Comparison of ENCODE assay signal across 19 cellular contexts in the genomic region with DNA sequence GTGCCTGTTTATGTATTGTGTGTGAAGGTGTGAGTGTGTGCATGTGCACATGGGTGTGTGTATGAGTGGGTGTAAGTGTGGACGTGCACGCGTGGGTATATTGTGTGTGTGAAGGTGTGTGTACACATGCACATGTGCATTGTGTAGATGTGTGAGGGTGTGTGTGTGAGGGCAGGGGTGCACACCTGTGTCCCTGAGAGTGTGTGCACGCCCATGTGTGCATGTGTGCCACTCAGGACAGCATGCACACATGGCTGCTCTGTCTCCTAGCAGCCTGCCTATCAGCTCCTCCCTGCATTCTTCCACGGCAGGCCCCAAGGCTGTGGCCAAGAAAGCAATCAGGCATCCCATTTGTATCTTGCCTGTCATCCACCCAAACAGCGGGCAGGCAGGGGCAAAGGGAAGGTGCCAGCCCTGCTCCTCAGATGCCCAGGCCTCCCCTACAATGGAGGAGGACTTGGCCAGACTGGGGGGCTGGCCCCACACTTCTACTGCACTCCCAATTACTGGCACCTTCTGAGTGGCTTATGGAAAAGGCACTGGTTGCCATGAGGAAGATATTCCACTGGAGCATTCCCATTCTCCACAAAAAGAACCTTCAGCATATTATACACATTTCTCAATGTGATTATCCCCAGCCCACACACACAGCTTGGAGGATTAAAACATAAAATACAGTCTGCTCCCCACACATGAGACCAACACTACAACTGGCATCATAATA.
DNase-seq lines count a peak whose midpoint lies in the region; ATAC-seq and TF ChIP-seq lines count a peak whose summit lies in the region.
"Had no signal": no experiment of that assay in that cellular context is flagged by ENCODE, and none has a peak within 500 bp of the region (broad histone marks: within the 10 kb centered on the region; RNA-seq: fewer than 3 reads in every experiment).

No MANE protein-coding gene starts in this region.

- H3K9me3 ChIP-seq in hepatocyte (ENCODE audit: low read depth) = no peaks in the 10 kb centered on the region
- H3K9me3 ChIP-seq in sigmoid colon = no peaks in the 10 kb centered on the region
- H3K9me3 ChIP-seq in psoas muscle = no peaks in the 10 kb centered on the region
- no peaks in the 10 kb centered on the region for H3K9me3 ChIP-seq in transverse colon
- H3K9me3 ChIP-seq: left ventricle myocardium inferior, Peyer's patch had no signal

- H3K4me1 ChIP-seq in hepatocyte (ENCODE audit: insufficient read depth) = peaks cover 33% of the 10 kb centered on the region
- H3K4me1 ChIP-seq in sigmoid colon = peaks cover 0 to 17% (median 15%) of the 10 kb centered on the region in 4 donors
- H3K4me1 ChIP-seq in psoas muscle = no peaks in the 10 kb centered on the region
- H3K4me1 ChIP-seq in transverse colon = peaks cover 0 to 7% (median 2%) of the 10 kb centered on the region in 4 donors
- H3K4me1 ChIP-seq: Peyer's patch had no signal

- DNase-seq in G401 (ENCODE audit: low spot score) (peak; percentile 78), hepatocyte (ENCODE audit: low spot score) (no peak), sigmoid colon (no peak), psoas muscle (no peak), GM10266 (ENCODE audit: extremely low spot score) (no peak), transverse colon (no peak)
- DNase-seq in activated naive CD4-positive, alpha-beta T cell treated with anti-CD3 and anti-CD28 coated beads, Interleukin-2, amount 50 U/mL, for 16 hours = no peak
- DNase-seq: activated CD4-positive, alpha-beta T cell treated with anti-CD3 and anti-CD28 coated beads for 1 hour; DND-41; Karpas-422; left ventricle myocardium inferior; naive B cell; NCI-H524 treated with DMSO at 0.1 percent for 48 hours; Peyer's patch; stimulated activated naive B cell treated with anti-CD40 and anti-IgM and Interleukin-4, amounts not matched to agents 10 μg/mL and 1 μg/mL and 100 μg/mL, for 72 hours had no signal

- H3K4me3 Mint-ChIP-seq in brain = peak overlapping the region in 3 of 5 experiments; percentile 37 to 70 (median 51)
- H3K4me3 Mint-ChIP-seq: activated naive CD4-positive, alpha-beta T cell treated with anti-CD3 and anti-CD28 coated beads, Interleukin-2, amount 50 U/mL, for 24 hours; B cell; stimulated activated naive B cell treated with anti-CD40 and anti-IgM and Interleukin-4, amounts not matched to agents 10 μg/mL and 1 μg/mL and 100 μg/mL, for 72 hours had no signal

- H3K4me3 ChIP-seq in hepatocyte = no peak overlapping the region
- H3K4me3 ChIP-seq in sigmoid colon = no peak overlapping the region
- no peak overlapping the region for H3K4me3 ChIP-seq in psoas muscle
- no peak overlapping the region for H3K4me3 ChIP-seq in transverse colon
- H3K4me3 ChIP-seq: left ventricle myocardium inferior, Peyer's patch had no signal

- H3K27ac ChIP-seq in hepatocyte (peak overlapping the region; percentile 80), sigmoid colon (peak overlapping the region; percentile 53 to 80 (median 62)), psoas muscle (no peak overlapping the region), transverse colon (peak overlapping the region in 1 of 4 donors; percentile 22)
- H3K27ac ChIP-seq: HL-60, left ventricle myocardium inferior had no signal

- ATAC-seq in psoas muscle = no peak
- ATAC-seq: stimulated activated naive B cell treated with anti-CD40 and anti-IgM and Interleukin-4, amounts not matched to agents 10 μg/mL and 1 μg/mL and 100 μg/mL, for 72 hours had no signal

- H3K27me3 ChIP-seq in hepatocyte = no peaks in the 10 kb centered on the region
- no peaks in the 10 kb centered on the region for H3K27me3 ChIP-seq in sigmoid colon
- no peaks in the 10 kb centered on the region for H3K27me3 ChIP-seq in psoas muscle (ENCODE audit: insufficient read depth in 3 of 3, low read length in 2 of 3)
- no peaks in the 10 kb centered on the region for H3K27me3 ChIP-seq in transverse colon
- H3K27me3 ChIP-seq: Peyer's patch had no signal

- H3K79me2 ChIP-seq in hepatocyte = no peaks in the 10 kb centered on the region

- H3K36me3 Mint-ChIP-seq in brain = no peaks in the 10 kb centered on the region
- H3K36me3 Mint-ChIP-seq: activated naive CD4-positive, alpha-beta T cell treated with anti-CD3 and anti-CD28 coated beads, Interleukin-2, amount 50 U/mL, for 24 hours; naive B cell; stimulated activated naive B cell treated with anti-CD40 and anti-IgM and Interleukin-4, amounts not matched to agents 10 μg/mL and 1 μg/mL and 100 μg/mL, for 72 hours had no signal

- H3K36me3 ChIP-seq in hepatocyte (replicated peaks; ENCODE audit: insufficient read depth, low read depth) (no peaks in the 10 kb centered on the region), sigmoid colon (no peaks in the 10 kb centered on the region), psoas muscle (ENCODE audit: insufficient read depth in 1 of 2, low read depth in 1 of 2) (no peaks in the 10 kb centered on the region), transverse colon (no peaks in the 10 kb centered on the region)
- H3K36me3 ChIP-seq: left ventricle myocardium inferior, Peyer's patch had no signal

- TF ChIP-seq EP300 in sigmoid colon (IDR thresholded peaks at IDR 0.05) (no peak), transverse colon (IDR thresholded peaks at IDR 0.05; ENCODE audit: low read depth) (no peak)

- H3K4me2 ChIP-seq in hepatocyte = no peak overlapping the region

- H4K20me1 ChIP-seq in hepatocyte (ENCODE audit: insufficient read depth, poor library complexity, severe bottlenecking) = no peaks in the 10 kb centered on the region

- H3K27ac Mint-ChIP-seq in brain = peak overlapping the region; percentile 71 to 100 (median 84)
- H3K27ac Mint-ChIP-seq: activated naive CD4-positive, alpha-beta T cell treated with anti-CD3 and anti-CD28 coated beads, Interleukin-2, amount 50 U/mL, for 24 hours; B cell; naive B cell; stimulated activated naive B cell treated with anti-CD40 and anti-IgM and Interleukin-4, amounts not matched to agents 10 μg/mL and 1 μg/mL and 100 μg/mL, for 72 hours had no signal

- intact Hi-C loops in sigmoid colon (cut with DNase I) = no loop called here
- intact Hi-C loops in psoas muscle (cut with DNase I) = no loop called here
- intact Hi-C loops in transverse colon (cut with DNase I; ENCODE audit: low total_unique reads) = no loop called here

- peaks cover 1% of the 10 kb centered on the region for H3K27me3 Mint-ChIP-seq in brain

- WGBS in hepatocyte (ENCODE audit: low lambda C conversion rate, missing lambda C conversion rate) = 87% methylated on average over 6 of the region's 6 CpGs
- 81 to 83% methylated on average over 6 of the region's 6 CpGs for WGBS in sigmoid colon, 2 donors
- 79 to 84% (median 81%) methylated on average over 6 of the region's 6 CpGs for WGBS in psoas muscle, 3 donors
- WGBS in transverse colon (ENCODE audit: low coverage in 1 of 2), 2 donors = 78% methylated on average over 6 of the region's 6 CpGs; no CpG with 5 or more reads in 1 of the 2 donors

- H3K9me3 Mint-ChIP-seq in brain = peaks cover 0 to 10% (median 6%) of the 10 kb centered on the region in 5 experiments
- H3K9me3 Mint-ChIP-seq: activated naive CD4-positive, alpha-beta T cell treated with anti-CD3 and anti-CD28 coated beads, Interleukin-2, amount 50 U/mL, for 24 hours; stimulated activated naive B cell treated with anti-CD40 and anti-IgM and Interleukin-4, amounts not matched to agents 10 μg/mL and 1 μg/mL and 100 μg/mL, for 72 hours had no signal

- peaks cover 61% of the 10 kb centered on the region for H3K4me1 Mint-ChIP-seq in brain
- H3K4me1 Mint-ChIP-seq: activated naive CD4-positive, alpha-beta T cell treated with anti-CD3 and anti-CD28 coated beads, Interleukin-2, amount 50 U/mL, for 24 hours; B cell; naive B cell; stimulated activated naive B cell treated with anti-CD40 and anti-IgM and Interleukin-4, amounts not matched to agents 10 μg/mL and 1 μg/mL and 100 μg/mL, for 72 hours had no signal

- in situ Hi-C loops in G401 (cut with HindIII; ENCODE audit: low sequenced_read_pairs) = no loop called here
- in situ Hi-C loops in transverse colon (cut with MboI; ENCODE audit: low pct_ligation_motif_present in 1 of 4, low pct_unique_long_range_greater_than_20kb in 1 of 4, low sequenced_read_pairs in 3 of 4) = no loop called here

- no peak for TF ChIP-seq CTCF in brain (conservative IDR thresholded peaks at IDR 0.05)
- TF ChIP-seq CTCF in hepatocyte (IDR thresholded peaks at IDR 0.05; ENCODE audit: poor library complexity) = no peak
- TF ChIP-seq CTCF in sigmoid colon (IDR thresholded peaks at IDR 0.05) = no peak
- TF ChIP-seq CTCF in psoas muscle (IDR thresholded peaks at IDR 0.05) = no peak
- TF ChIP-seq CTCF in GM10266 (IDR thresholded peaks at IDR 0.05; ENCODE audit: control insufficient read depth, insufficient read depth, low read depth, missing control alignments) = no peak
- TF ChIP-seq CTCF in transverse colon (IDR thresholded peaks at IDR 0.05) = no peak

- H3K9me2 ChIP-seq in hepatocyte (replicated peaks; ENCODE audit: insufficient read depth) = no peaks in the 10 kb centered on the region

- no peak overlapping the region for H2AFZ ChIP-seq in hepatocyte

- TF ChIP-seq POLR2A in sigmoid colon (IDR thresholded peaks at IDR 0.05) (no peak), transverse colon (IDR thresholded peaks at IDR 0.05) (no peak)
